In the genomic region with DNA sequence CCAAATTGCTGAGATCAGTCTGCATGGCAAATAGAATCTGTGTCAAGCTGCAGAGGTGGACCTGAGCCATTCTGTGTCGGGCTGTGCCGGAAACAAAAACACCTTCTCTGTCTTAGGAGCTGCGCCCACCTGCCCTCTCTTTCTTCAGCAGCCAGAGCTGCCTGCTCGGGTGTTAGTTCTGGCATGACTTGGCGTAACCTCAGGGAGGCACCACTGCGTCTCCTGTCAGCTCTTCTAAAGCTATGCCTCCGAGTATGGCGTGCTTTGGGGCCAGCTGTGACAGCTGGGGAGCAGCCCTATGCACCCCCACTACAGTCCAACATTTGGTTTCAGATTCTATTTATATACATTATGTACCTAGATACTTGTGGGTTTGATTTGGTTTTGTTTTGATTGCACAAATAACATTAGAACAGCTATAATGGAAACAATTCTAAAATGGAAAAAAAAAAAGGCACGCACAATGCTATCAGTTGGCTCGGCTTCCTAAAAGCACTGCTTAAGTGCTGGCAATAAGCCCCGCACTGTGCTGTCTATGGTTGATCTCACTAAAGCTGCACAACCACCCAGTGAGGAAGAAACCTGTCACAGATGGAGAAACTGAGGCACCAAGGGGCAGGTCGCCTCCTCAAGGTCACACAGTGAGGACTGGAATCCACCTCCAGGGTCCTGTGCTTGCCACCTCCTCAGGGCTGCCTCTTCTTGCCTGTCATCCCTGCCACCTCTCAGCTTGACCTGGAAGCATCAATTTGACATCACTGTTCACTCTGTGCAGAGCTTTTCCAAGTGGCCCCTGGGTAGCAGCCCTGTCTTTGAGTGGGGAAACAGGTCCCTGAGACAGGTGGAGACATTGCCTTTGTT, we compare ENCODE assay signal across 8 cellular contexts. TPM values are rescaled to one million over a fixed set of nuclear protein-coding genes. Genes with fewer than 3 reads are reported as not detected.
DNase-seq lines count a peak whose midpoint lies in the region; ATAC-seq, FAIRE-seq and TF ChIP-seq lines count a peak whose summit lies in the region.

No MANE protein-coding gene starts in this region.

- H3K27ac Mint-ChIP-seq in activated CD8-positive, alpha-beta T cell treated with anti-CD3 and anti-CD28 coated beads for 36 hours, result peak overlapping the region; percentile 93

- H3K4me3 Mint-ChIP-seq in activated CD8-positive, alpha-beta T cell treated with anti-CD3 and anti-CD28 coated beads for 36 hours, result peak overlapping the region; percentile 49

- CTCF ChIA-PET in activated CD8-positive, alpha-beta T cell treated with anti-CD3 and anti-CD28 coated beads for 36 hours (lab: Charles Lee), result interaction anchor here (0.8 to 5.9 kb wide), 21 partner anchors 9 to 147 kb away, joined by 3 to 74 read pairs (median 6); a partner anchor contains a TSS

- H3K27ac ChIP-seq in WERI-Rb-1, result no peak overlapping the region

- H3K9me3 Mint-ChIP-seq in activated CD8-positive, alpha-beta T cell treated with anti-CD3 and anti-CD28 coated beads for 36 hours, result no peaks in the 10 kb centered on the region

- DNase-seq in DMS 273 (lab: John Stamatoyannopoulos, UW; ENCODE audit: unreplicated experiment) (peak; percentile 78), Right ventricle myocardium inferior (ENCODE audit: missing footprints) (no peak), WERI-Rb-1 (no peak), RCC 7860 (ENCODE audit: low spot score) (no peak)
- DNase-seq in activated CD8-positive, alpha-beta T cell treated with anti-CD3 and anti-CD28 coated beads for 36 hours, result peak; percentile 95
- peak; percentile 66 for DNase-seq in stimulated activated CD4-positive, alpha-beta T cell treated with anti-CD3 and anti-CD28 coated beads, Interleukin-4, amount 100 ng/mL, for 1 hour

- H3K36me3 Mint-ChIP-seq in activated CD8-positive, alpha-beta T cell treated with anti-CD3 and anti-CD28 coated beads for 36 hours (ENCODE audit: low read depth), result no peaks in the 10 kb centered on the region

- no peak for TF ChIP-seq CTCF in activated CD8-positive, alpha-beta T cell treated with anti-CD3 and anti-CD28 coated beads for 36 hours (IDR thresholded peaks at IDR 0.05)
- no peak for TF ChIP-seq CTCF in WERI-Rb-1 (IDR thresholded peaks at IDR 0.05; ENCODE audit: low read depth, low read length)

- POLR2A ChIA-PET in activated CD8-positive, alpha-beta T cell treated with anti-CD3 and anti-CD28 coated beads for 36 hours (lab: Charles Lee), result interaction anchor here (0.6 to 6.6 kb wide), 16 partner anchors 9 to 126 kb away, joined by 3 to 68 read pairs (median 4); a partner anchor contains a TSS

- no peak overlapping the region for H3K4me3 ChIP-seq in WERI-Rb-1 (ENCODE audit: low read depth, low read length)

- no peaks in the 10 kb centered on the region for H3K36me3 ChIP-seq in WERI-Rb-1

- H3K27me3 ChIP-seq in WERI-Rb-1 (ENCODE audit: insufficient read depth, low read depth, severe bottlenecking), result no peaks in the 10 kb centered on the region

- no peak for FAIRE-seq in RCC 7860 (lab: Jason Lieb, UNC)

- no peaks in the 10 kb centered on the region for H3K27me3 Mint-ChIP-seq in activated CD8-positive, alpha-beta T cell treated with anti-CD3 and anti-CD28 coated beads for 36 hours

- H3K9me3 ChIP-seq in WERI-Rb-1 (ENCODE audit: severe bottlenecking), result no peaks in the 10 kb centered on the region

- peaks cover 68% of the 10 kb centered on the region for H3K4me1 Mint-ChIP-seq in activated CD8-positive, alpha-beta T cell treated with anti-CD3 and anti-CD28 coated beads for 36 hours (ENCODE audit: low read depth)

- intact Hi-C loops in activated CD8-positive, alpha-beta T cell treated with anti-CD3 and anti-CD28 coated beads for 36 hours (cut with micrococcal nuclease), result loop anchor here (2.0 to 10.0 kb wide), 2 partner anchors 33 to 125 kb away; a partner anchor contains a TSS
- intact Hi-C loops in Right ventricle myocardium inferior (cut with DNase I), result no loop called here

- ATAC-seq in GM19452 (IDR thresholded peaks at IDR 0.05; ENCODE audit: unreplicated experiment) (peak; percentile 96), HG03439 (IDR thresholded peaks at IDR 0.05; ENCODE audit: unreplicated experiment) (peak; percentile 93), Right ventricle myocardium inferior (peak; percentile 75)
- peak; percentile 93 for ATAC-seq in activated CD8-positive, alpha-beta T cell treated with anti-CD3 and anti-CD28 coated beads for 36 hours

RNA-seq across cellular contexts. Expression of a gene that starts 18.7 kb away (rescaled TPM):
- 1 to 10 TPM; 4.9 to 8.5 TPM for total RNA-seq in activated CD8-positive, alpha-beta T cell treated with anti-CD3 and anti-CD28 coated beads for 36 hours
- total RNA-seq in Right ventricle myocardium inferior, result 23.1 TPM

RNA-seq across cellular contexts. Expression of a gene that starts 58.3 kb away (rescaled TPM):
- total RNA-seq in activated CD8-positive, alpha-beta T cell treated with anti-CD3 and anti-CD28 coated beads for 36 hours, result not detected
- total RNA-seq in Right ventricle myocardium inferior, result 0.87 TPM

Comparison
In these comparisons a context has a peak if more than half of its experiments do, and no peak if none do; other contexts are left out.
1. DNase-seq: peak in DMS 273 (single experiment), activated CD8-positive, alpha-beta T cell treated with anti-CD3 and anti-CD28 coated beads for 36 hours (single experiment) and stimulated activated CD4-positive, alpha-beta T cell treated with anti-CD3 and anti-CD28 coated beads, Interleukin-4, amount 100 ng/mL, for 1 hour (single experiment); none in Right ventricle myocardium inferior (single experiment), WERI-Rb-1 (single experiment) and RCC 7860 (single experiment).
2. Peak in every context shown above with its lines, with median percentiles within 50 percentile points of each other: ATAC-seq.